Comparison of ENCODE assay signal across 1 cellular context in the genomic region with DNA sequence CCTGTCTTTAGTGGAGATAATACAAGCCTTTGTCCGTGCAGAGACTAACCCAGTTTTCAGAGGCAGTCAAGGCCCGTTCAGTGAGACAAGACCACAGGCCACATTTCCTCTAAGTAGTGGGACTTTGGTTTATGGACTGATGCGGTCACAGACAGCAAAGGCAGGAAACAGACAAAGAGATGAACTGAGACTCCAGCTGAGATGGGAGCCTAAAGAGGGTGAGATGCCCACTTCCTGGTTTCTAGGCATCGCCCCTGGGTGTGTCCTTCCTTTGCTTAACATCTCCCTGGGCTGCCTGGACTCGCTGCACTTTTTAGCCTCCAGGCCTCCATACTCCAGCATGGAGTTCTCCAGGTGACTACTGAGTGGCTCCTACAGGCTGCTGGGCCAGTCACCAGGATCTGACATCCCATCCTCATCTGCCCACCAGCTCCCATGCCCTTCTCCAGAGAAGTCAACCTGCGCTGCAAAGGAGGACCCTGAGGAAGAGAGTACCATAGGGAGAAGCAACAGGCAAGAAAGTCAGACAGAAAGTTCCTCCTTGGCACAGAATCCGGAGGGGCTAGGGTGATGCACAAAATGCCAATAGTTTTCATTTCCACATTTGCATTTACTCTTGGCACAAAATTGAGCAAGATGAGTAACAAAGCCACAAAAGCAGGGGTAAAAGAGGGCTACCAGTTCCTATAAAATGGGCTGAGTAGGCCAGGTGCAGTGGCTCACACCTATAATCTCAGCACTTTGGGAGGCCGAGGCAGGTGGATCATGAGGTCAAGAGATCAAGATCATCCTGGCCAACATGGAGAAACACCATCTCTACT.
TF ChIP-seq lines count a peak whose summit lies in the region.

No MANE protein-coding gene starts in this region.

TF ChIP-seq in GM12878, 131 proteins besides CTCF, POLR2A, EP300 and RAD21 (continues in another document):
- TF ChIP-seq SIN3A (IDR thresholded peaks at IDR 0.05; ENCODE audit: low read depth, low read length): no peak
- no peak for TF ChIP-seq ZNF24 (IDR thresholded peaks at IDR 0.05)
- TF ChIP-seq, protein P1, sequence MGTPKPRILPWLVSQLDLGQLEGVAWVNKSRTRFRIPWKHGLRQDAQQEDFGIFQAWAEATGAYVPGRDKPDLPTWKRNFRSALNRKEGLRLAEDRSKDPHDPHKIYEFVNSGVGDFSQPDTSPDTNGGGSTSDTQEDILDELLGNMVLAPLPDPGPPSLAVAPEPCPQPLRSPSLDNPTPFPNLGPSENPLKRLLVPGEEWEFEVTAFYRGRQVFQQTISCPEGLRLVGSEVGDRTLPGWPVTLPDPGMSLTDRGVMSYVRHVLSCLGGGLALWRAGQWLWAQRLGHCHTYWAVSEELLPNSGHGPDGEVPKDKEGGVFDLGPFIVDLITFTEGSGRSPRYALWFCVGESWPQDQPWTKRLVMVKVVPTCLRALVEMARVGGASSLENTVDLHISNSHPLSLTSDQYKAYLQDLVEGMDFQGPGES (IDR thresholded peaks at IDR 0.05): no peak
- TF ChIP-seq, protein P2, sequence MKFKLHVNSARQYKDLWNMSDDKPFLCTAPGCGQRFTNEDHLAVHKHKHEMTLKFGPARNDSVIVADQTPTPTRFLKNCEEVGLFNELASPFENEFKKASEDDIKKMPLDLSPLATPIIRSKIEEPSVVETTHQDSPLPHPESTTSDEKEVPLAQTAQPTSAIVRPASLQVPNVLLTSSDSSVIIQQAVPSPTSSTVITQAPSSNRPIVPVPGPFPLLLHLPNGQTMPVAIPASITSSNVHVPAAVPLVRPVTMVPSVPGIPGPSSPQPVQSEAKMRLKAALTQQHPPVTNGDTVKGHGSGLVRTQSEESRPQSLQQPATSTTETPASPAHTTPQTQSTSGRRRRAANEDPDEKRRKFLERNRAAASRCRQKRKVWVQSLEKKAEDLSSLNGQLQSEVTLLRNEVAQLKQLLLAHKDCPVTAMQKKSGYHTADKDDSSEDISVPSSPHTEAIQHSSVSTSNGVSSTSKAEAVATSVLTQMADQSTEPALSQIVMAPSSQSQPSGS (IDR thresholded peaks at IDR 0.05; ENCODE audit: low read length): no peak
- TF ChIP-seq, protein P3, sequence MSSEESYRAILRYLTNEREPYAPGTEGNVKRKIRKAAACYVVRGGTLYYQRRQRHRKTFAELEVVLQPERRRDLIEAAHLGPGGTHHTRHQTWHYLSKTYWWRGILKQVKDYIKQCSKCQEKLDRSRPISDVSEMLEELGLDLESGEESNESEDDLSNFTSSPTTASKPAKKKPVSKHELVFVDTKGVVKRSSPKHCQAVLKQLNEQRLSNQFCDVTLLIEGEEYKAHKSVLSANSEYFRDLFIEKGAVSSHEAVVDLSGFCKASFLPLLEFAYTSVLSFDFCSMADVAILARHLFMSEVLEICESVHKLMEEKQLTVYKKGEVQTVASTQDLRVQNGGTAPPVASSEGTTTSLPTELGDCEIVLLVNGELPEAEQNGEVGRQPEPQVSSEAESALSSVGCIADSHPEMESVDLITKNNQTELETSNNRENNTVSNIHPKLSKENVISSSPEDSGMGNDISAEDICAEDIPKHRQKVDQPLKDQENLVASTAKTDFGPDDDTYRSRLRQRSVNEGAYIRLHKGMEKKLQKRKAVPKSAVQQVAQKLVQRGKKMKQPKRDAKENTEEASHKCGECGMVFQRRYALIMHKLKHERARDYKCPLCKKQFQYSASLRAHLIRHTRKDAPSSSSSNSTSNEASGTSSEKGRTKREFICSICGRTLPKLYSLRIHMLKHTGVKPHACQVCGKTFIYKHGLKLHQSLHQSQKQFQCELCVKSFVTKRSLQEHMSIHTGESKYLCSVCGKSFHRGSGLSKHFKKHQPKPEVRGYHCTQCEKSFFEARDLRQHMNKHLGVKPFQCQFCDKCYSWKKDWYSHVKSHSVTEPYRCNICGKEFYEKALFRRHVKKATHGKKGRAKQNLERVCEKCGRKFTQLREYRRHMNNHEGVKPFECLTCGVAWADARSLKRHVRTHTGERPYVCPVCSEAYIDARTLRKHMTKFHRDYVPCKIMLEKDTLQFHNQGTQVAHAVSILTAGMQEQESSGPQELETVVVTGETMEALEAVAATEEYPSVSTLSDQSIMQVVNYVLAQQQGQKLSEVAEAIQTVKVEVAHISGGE (CRISPR knock-in tag; IDR thresholded peaks at IDR 0.05): no peak
- peak; percentile 87 for TF ChIP-seq IKZF1 (conservative IDR thresholded peaks at IDR 0.05)
- TF ChIP-seq, protein P4, sequence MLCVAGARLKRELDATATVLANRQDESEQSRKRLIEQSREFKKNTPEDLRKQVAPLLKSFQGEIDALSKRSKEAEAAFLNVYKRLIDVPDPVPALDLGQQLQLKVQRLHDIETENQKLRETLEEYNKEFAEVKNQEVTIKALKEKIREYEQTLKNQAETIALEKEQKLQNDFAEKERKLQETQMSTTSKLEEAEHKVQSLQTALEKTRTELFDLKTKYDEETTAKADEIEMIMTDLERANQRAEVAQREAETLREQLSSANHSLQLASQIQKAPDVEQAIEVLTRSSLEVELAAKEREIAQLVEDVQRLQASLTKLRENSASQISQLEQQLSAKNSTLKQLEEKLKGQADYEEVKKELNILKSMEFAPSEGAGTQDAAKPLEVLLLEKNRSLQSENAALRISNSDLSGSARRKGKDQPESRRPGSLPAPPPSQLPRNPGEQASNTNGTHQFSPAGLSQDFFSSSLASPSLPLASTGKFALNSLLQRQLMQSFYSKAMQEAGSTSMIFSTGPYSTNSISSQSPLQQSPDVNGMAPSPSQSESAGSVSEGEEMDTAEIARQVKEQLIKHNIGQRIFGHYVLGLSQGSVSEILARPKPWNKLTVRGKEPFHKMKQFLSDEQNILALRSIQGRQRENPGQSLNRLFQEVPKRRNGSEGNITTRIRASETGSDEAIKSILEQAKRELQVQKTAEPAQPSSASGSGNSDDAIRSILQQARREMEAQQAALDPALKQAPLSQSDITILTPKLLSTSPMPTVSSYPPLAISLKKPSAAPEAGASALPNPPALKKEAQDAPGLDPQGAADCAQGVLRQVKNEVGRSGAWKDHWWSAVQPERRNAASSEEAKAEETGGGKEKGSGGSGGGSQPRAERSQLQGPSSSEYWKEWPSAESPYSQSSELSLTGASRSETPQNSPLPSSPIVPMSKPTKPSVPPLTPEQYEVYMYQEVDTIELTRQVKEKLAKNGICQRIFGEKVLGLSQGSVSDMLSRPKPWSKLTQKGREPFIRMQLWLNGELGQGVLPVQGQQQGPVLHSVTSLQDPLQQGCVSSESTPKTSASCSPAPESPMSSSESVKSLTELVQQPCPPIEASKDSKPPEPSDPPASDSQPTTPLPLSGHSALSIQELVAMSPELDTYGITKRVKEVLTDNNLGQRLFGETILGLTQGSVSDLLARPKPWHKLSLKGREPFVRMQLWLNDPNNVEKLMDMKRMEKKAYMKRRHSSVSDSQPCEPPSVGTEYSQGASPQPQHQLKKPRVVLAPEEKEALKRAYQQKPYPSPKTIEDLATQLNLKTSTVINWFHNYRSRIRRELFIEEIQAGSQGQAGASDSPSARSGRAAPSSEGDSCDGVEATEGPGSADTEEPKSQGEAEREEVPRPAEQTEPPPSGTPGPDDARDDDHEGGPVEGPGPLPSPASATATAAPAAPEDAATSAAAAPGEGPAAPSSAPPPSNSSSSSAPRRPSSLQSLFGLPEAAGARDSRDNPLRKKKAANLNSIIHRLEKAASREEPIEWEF (IDR thresholded peaks at IDR 0.05; ENCODE audit: insufficient replicate concordance, low read depth, low read length): no peak
- TF ChIP-seq, protein P5, sequence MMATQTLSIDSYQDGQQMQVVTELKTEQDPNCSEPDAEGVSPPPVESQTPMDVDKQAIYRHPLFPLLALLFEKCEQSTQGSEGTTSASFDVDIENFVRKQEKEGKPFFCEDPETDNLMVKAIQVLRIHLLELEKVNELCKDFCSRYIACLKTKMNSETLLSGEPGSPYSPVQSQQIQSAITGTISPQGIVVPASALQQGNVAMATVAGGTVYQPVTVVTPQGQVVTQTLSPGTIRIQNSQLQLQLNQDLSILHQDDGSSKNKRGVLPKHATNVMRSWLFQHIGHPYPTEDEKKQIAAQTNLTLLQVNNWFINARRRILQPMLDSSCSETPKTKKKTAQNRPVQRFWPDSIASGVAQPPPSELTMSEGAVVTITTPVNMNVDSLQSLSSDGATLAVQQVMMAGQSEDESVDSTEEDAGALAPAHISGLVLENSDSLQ (IDR thresholded peaks at IDR 0.05): no peak
- TF ChIP-seq, protein P6, sequence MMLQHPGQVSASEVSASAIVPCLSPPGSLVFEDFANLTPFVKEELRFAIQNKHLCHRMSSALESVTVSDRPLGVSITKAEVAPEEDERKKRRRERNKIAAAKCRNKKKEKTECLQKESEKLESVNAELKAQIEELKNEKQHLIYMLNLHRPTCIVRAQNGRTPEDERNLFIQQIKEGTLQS (IDR thresholded peaks at IDR 0.05; ENCODE audit: borderline replicate concordance, extremely low read depth, low read depth, low read length): no peak
- TF ChIP-seq, protein P7, sequence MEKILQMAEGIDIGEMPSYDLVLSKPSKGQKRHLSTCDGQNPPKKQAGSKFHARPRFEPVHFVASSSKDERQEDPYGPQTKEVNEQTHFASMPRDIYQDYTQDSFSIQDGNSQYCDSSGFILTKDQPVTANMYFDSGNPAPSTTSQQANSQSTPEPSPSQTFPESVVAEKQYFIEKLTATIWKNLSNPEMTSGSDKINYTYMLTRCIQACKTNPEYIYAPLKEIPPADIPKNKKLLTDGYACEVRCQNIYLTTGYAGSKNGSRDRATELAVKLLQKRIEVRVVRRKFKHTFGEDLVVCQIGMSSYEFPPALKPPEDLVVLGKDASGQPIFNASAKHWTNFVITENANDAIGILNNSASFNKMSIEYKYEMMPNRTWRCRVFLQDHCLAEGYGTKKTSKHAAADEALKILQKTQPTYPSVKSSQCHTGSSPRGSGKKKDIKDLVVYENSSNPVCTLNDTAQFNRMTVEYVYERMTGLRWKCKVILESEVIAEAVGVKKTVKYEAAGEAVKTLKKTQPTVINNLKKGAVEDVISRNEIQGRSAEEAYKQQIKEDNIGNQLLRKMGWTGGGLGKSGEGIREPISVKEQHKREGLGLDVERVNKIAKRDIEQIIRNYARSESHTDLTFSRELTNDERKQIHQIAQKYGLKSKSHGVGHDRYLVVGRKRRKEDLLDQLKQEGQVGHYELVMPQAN (conservative IDR thresholded peaks at IDR 0.05): no peak
- no peak for TF ChIP-seq ZNF207 (IDR thresholded peaks at IDR 0.05; ENCODE audit: borderline replicate concordance)
- peak; percentile 20; the same call in 1 of the 2 replicates for TF ChIP-seq SMC3 (IDR thresholded peaks at IDR 0.05; ENCODE audit: borderline replicate concordance, low read length)
- TF ChIP-seq, protein P8, sequence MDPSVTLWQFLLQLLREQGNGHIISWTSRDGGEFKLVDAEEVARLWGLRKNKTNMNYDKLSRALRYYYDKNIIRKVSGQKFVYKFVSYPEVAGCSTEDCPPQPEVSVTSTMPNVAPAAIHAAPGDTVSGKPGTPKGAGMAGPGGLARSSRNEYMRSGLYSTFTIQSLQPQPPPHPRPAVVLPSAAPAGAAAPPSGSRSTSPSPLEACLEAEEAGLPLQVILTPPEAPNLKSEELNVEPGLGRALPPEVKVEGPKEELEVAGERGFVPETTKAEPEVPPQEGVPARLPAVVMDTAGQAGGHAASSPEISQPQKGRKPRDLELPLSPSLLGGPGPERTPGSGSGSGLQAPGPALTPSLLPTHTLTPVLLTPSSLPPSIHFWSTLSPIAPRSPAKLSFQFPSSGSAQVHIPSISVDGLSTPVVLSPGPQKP (IDR thresholded peaks at IDR 0.05; ENCODE audit: low read depth, low read length): no peak
- no peak for TF ChIP-seq MYB (IDR thresholded peaks at IDR 0.05; ENCODE audit: borderline replicate concordance, low read depth, low read length)
- TF ChIP-seq ATF7 (IDR thresholded peaks at IDR 0.05; ENCODE audit: low read depth): 0 out of 2 replicates have a peak, but pooled peaks have one; percentile 24
- TF ChIP-seq, protein P9, sequence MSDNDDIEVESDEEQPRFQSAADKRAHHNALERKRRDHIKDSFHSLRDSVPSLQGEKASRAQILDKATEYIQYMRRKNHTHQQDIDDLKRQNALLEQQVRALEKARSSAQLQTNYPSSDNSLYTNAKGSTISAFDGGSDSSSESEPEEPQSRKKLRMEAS (IDR thresholded peaks at IDR 0.05; ENCODE audit: low read depth, low read length): 0 out of 2 replicates have a peak, but pooled peaks have one; percentile 28
- TF ChIP-seq, protein P10, sequence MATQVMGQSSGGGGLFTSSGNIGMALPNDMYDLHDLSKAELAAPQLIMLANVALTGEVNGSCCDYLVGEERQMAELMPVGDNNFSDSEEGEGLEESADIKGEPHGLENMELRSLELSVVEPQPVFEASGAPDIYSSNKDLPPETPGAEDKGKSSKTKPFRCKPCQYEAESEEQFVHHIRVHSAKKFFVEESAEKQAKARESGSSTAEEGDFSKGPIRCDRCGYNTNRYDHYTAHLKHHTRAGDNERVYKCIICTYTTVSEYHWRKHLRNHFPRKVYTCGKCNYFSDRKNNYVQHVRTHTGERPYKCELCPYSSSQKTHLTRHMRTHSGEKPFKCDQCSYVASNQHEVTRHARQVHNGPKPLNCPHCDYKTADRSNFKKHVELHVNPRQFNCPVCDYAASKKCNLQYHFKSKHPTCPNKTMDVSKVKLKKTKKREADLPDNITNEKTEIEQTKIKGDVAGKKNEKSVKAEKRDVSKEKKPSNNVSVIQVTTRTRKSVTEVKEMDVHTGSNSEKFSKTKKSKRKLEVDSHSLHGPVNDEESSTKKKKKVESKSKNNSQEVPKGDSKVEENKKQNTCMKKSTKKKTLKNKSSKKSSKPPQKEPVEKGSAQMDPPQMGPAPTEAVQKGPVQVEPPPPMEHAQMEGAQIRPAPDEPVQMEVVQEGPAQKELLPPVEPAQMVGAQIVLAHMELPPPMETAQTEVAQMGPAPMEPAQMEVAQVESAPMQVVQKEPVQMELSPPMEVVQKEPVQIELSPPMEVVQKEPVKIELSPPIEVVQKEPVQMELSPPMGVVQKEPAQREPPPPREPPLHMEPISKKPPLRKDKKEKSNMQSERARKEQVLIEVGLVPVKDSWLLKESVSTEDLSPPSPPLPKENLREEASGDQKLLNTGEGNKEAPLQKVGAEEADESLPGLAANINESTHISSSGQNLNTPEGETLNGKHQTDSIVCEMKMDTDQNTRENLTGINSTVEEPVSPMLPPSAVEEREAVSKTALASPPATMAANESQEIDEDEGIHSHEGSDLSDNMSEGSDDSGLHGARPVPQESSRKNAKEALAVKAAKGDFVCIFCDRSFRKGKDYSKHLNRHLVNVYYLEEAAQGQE (IDR thresholded peaks at IDR 0.05; ENCODE audit: low read depth, low read length): no peak
- TF ChIP-seq IRF4 (IDR thresholded peaks at IDR 0.05; ENCODE audit: low read depth, low read length): no peak
- TF ChIP-seq RCOR1 (conservative IDR thresholded peaks at IDR 0.05; ENCODE audit: low read depth, low read length): 0 out of 2 replicates have a peak, but pooled peaks have one; percentile 28
- TF ChIP-seq ETV6 (conservative IDR thresholded peaks at IDR 0.05 in 1 of 2, IDR thresholded peaks at IDR 0.05 in 1 of 2; ENCODE audit: borderline replicate concordance in 1 of 2, low read depth in 1 of 2): peak in 1 of 2 experiments; percentile 72; a peak in 1 of 4 replicates
- TF ChIP-seq NRF1 (conservative IDR thresholded peaks at IDR 0.05; ENCODE audit: low read depth, low read length): no peak
- TF ChIP-seq SREBF2 (IDR thresholded peaks at IDR 0.05; ENCODE audit: low read length): no peak
- peak; percentile 47; the same call in 1 of the 2 replicates for TF ChIP-seq CBFB (IDR thresholded peaks at IDR 0.05; ENCODE audit: low read depth)
- no peak for TF ChIP-seq ZNF274 (IDR thresholded peaks at IDR 0.05; ENCODE audit: insufficient read depth, insufficient read length)
- TF ChIP-seq ZBED1 (IDR thresholded peaks at IDR 0.05; ENCODE audit: borderline replicate concordance): no peak
